Comparison of ENCODE assay signal across 22 cellular contexts in the genomic region with DNA sequence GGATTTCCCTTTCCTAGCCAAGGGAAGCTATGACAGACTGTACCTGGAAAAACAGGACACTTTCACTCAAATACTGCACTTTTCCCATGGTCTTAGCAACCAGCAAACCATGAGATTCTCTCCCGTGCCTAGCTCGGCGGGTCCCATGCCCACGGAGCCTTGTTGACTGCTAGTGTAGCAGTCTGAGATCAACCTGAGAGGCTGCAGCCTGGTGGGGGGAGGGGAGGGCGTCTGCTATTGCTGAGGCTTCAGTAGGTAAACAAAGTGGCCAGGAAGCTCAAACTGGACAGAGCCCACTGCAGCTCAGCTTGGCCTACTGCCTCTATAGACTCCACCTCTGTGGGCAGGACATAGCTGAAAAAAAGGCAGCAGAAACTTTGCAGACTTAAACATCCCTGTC.
A peak's percentile ranks its signal among the peaks of the same experiment; 100 is the strongest.
DNase-seq lines count a peak whose midpoint lies in the region; ATAC-seq and TF ChIP-seq lines count a peak whose summit lies in the region.
"Had no signal": no experiment of that assay in that cellular context is flagged by ENCODE, and none has a peak within 500 bp of the region (broad histone marks: within the 10 kb centered on the region; RNA-seq: fewer than 3 reads in every experiment).

No MANE protein-coding gene starts in this region.

- dilution Hi-C loops in IMR-90 (cut with HindIII; ENCODE audit: low sequenced_read_pairs, unreplicated experiment): no loop called here

- no peaks in the 10 kb centered on the region for H3K9me3 ChIP-seq in IMR-90 (ENCODE audit: control insufficient read depth, insufficient read depth, low read length)
- H3K9me3 ChIP-seq in hepatocyte (ENCODE audit: low read depth): no peaks in the 10 kb centered on the region

- no peak overlapping the region for H4K8ac ChIP-seq in IMR-90 (ENCODE audit: low read depth in 2 of 2, low read length in 2 of 2)

- peaks cover 50% of the 10 kb centered on the region for H3K36me3 Mint-ChIP-seq in nephron progenitor cell (ENCODE audit: low read depth)
- H3K36me3 Mint-ChIP-seq in stimulated activated naive B cell treated with anti-CD40 and anti-IgM and Interleukin-4, amounts not matched to agents 10 μg/mL and 1 μg/mL and 100 μg/mL, for 72 hours: peaks cover 56 to 57% of the 10 kb centered on the region in 2 donors

- H2BK20ac ChIP-seq in IMR-90 (ENCODE audit: low read depth, low read length): no peak overlapping the region

- no peaks in the 10 kb centered on the region for H3K9me2 ChIP-seq in hepatocyte (replicated peaks; ENCODE audit: insufficient read depth)

- H3K27ac Mint-ChIP-seq in nephron progenitor cell: no peak overlapping the region
- H3K27ac Mint-ChIP-seq in stimulated activated naive B cell treated with anti-CD40 and anti-IgM and Interleukin-4, amounts not matched to agents 10 μg/mL and 1 μg/mL and 100 μg/mL, for 72 hours: no peak overlapping the region
- H3K27ac Mint-ChIP-seq: CD4-positive, alpha-beta T cell; IgD-negative memory B cell had no signal

- H2BK5ac ChIP-seq in IMR-90 (ENCODE audit: low read depth, low read length, poor library complexity, severe bottlenecking): no peak overlapping the region

- H3K4me2 ChIP-seq in IMR-90 (ENCODE audit: low read depth, low read length) (no peak overlapping the region), hepatocyte (no peak overlapping the region)
- H3K4me2 ChIP-seq: BLaER1 treated with 17β-estradiol and CSF1 and Interleukin-3, amounts not matched to agents 10 nM and 100 nM had no signal

- TF ChIP-seq POLR2A in IMR-90 (IDR thresholded peaks at IDR 0.05; ENCODE audit: low read depth, low read length): no peak

- peak overlapping the region; percentile 59; the same call in 1 of the 2 replicates for H2AK5ac ChIP-seq in IMR-90 (ENCODE audit: low read depth, low read length)

- no peak overlapping the region for H3K56ac ChIP-seq in IMR-90 (ENCODE audit: extremely low read depth, insufficient read depth, low read length)

- H4K20me1 ChIP-seq in IMR-90 (ENCODE audit: insufficient read depth, low read length) (no peaks in the 10 kb centered on the region), hepatocyte (ENCODE audit: insufficient read depth, poor library complexity, severe bottlenecking) (no peaks in the 10 kb centered on the region)
- H4K20me1 ChIP-seq: BLaER1 treated with 17β-estradiol and CSF1 and Interleukin-3, amounts not matched to agents 10 nM and 100 nM had no signal

- DNase-seq in DMS53 (lab: John Stamatoyannopoulos, UW) (peak; percentile 72), IMR-90 (no peak), hepatocyte (ENCODE audit: low spot score) (peak; percentile 5), nephron progenitor cell (peak; percentile 2), NCI-H2107 treated with DMSO at 0.1 percent for 48 hours (lab: John Stamatoyannopoulos, UW; ENCODE audit: unreplicated experiment) (no peak)
- DNase-seq in activated T-cell treated with anti-CD3 and anti-CD28 coated beads, Interleukin-2, amount 50 U/mL, for 1 hour: no peak
- no peak for DNase-seq in stimulated activated naive B cell treated with anti-CD40 and anti-IgM and Interleukin-4, amounts not matched to agents 10 μg/mL and 1 μg/mL and 100 μg/mL, for 72 hours
- DNase-seq: CD4-positive, alpha-beta T cell; COR-L47; DMS79 treated with DMSO at 0.1 percent for 48 hours; HCEC 1CT; NCI-H1048; NCI-H1694; NCI-H2029 treated with DMSO at 0.1 percent for 48 hours; NCI-H226; NCI-H510A; NCI-H69; Right ventricle myocardium superior; RPMI8226 had no signal

- CTCF ChIA-PET in IMR-90 (lab: Yijun Ruan, JAX): no interaction called here

- TF ChIP-seq RAD21 in IMR-90 (IDR thresholded peaks at IDR 0.05; ENCODE audit: low read length): no peak

- no peaks in the 10 kb centered on the region for H3K27me3 ChIP-seq in IMR-90 (ENCODE audit: control insufficient read depth, insufficient read depth, low read length)
- no peaks in the 10 kb centered on the region for H3K27me3 ChIP-seq in hepatocyte
- H3K27me3 ChIP-seq: BLaER1 treated with 17β-estradiol and CSF1 and Interleukin-3, amounts not matched to agents 10 nM and 100 nM had no signal

- TF ChIP-seq CTCF in IMR-90 (conservative IDR thresholded peaks at IDR 0.05; ENCODE audit: low read depth, low read length) (no peak), hepatocyte (IDR thresholded peaks at IDR 0.05; ENCODE audit: poor library complexity) (no peak), nephron progenitor cell (IDR thresholded peaks at IDR 0.05) (no peak)

- no peak overlapping the region for H3K18ac ChIP-seq in IMR-90 (ENCODE audit: low read depth, low read length)

- H2AK9ac ChIP-seq in IMR-90 (replicated peaks; ENCODE audit: low read depth, low read length, poor library complexity): no peak overlapping the region

- ATAC-seq in IMR-90 (ENCODE audit: low read depth): no peak
- ATAC-seq in stimulated activated naive B cell treated with anti-CD40 and anti-IgM and Interleukin-4, amounts not matched to agents 10 μg/mL and 1 μg/mL and 100 μg/mL, for 72 hours (replicated peaks): no peak
- no peak for ATAC-seq in GM21529 (IDR thresholded peaks at IDR 0.05; ENCODE audit: unreplicated experiment)

- POLR2A ChIA-PET in IMR-90 (lab: Charles Lee; ENCODE audit: unreplicated experiment): no interaction called here

- H3K14ac ChIP-seq in IMR-90 (replicated peaks; ENCODE audit: low read depth, low read length): no peak overlapping the region

- no CpG with 5 or more reads among the region's 5 CpGs for WGBS in IMR-90 (ENCODE audit: extremely low coverage in 2 of 2, insufficient read length in 1 of 2), 2 experiments
- 86% methylated on average over 5 of the region's 5 CpGs for WGBS in hepatocyte (ENCODE audit: low lambda C conversion rate, missing lambda C conversion rate)

- peaks cover 29% of the 10 kb centered on the region for H3K9me3 Mint-ChIP-seq in nephron progenitor cell
- H3K9me3 Mint-ChIP-seq in stimulated activated naive B cell treated with anti-CD40 and anti-IgM and Interleukin-4, amounts not matched to agents 10 μg/mL and 1 μg/mL and 100 μg/mL, for 72 hours: peaks cover 0 to 2% of the 10 kb centered on the region in 2 donors

- H2BK15ac ChIP-seq in IMR-90 (ENCODE audit: low read depth, low read length): no peak overlapping the region

- H3K4ac ChIP-seq in IMR-90 (ENCODE audit: low read depth, low read length): no peak overlapping the region

- H3K4me3 Mint-ChIP-seq in nephron progenitor cell: no peak overlapping the region
- no peak overlapping the region for H3K4me3 Mint-ChIP-seq in stimulated activated naive B cell treated with anti-CD40 and anti-IgM and Interleukin-4, amounts not matched to agents 10 μg/mL and 1 μg/mL and 100 μg/mL, for 72 hours
- H3K4me3 Mint-ChIP-seq: CD4-positive, alpha-beta T cell; IgD-negative memory B cell had no signal

- no peak overlapping the region for H3K27ac ChIP-seq in IMR-90 (ENCODE audit: insufficient read depth, low read length)
- H3K27ac ChIP-seq in hepatocyte: no peak overlapping the region
- H3K27ac ChIP-seq: BLaER1 treated with 17β-estradiol and CSF1 and Interleukin-3, amounts not matched to agents 10 nM and 100 nM had no signal

- H3K4me3 ChIP-seq in IMR-90 (ENCODE audit: insufficient read depth, low read depth, low read length) (no peak overlapping the region), hepatocyte (no peak overlapping the region)
- H3K4me3 ChIP-seq: BLaER1 treated with 17β-estradiol and CSF1 and Interleukin-3, amounts not matched to agents 10 nM and 100 nM had no signal

- no peaks in the 10 kb centered on the region for H3K79me2 ChIP-seq in hepatocyte

- no peak overlapping the region for H3K9ac ChIP-seq in IMR-90 (ENCODE audit: low read depth, low read length)
- H3K9ac ChIP-seq: BLaER1 treated with 17β-estradiol and CSF1 and Interleukin-3, amounts not matched to agents 10 nM and 100 nM had no signal

- BruUV-seq in IMR-90 (replicated peaks; lab: Mats Ljungman, UMichigan): no TSS peak

- peaks cover 9% of the 10 kb centered on the region for H3K4me1 Mint-ChIP-seq in nephron progenitor cell
- H3K4me1 Mint-ChIP-seq in stimulated activated naive B cell treated with anti-CD40 and anti-IgM and Interleukin-4, amounts not matched to agents 10 μg/mL and 1 μg/mL and 100 μg/mL, for 72 hours: peaks cover 6 to 8% of the 10 kb centered on the region in 2 donors

- intact Hi-C loops in IMR-90 (cut with micrococcal nuclease): no loop called here

- no peaks in the 10 kb centered on the region for H3K4me1 ChIP-seq in IMR-90 (ENCODE audit: control insufficient read depth, insufficient read depth, low read length)
- H3K4me1 ChIP-seq in hepatocyte (ENCODE audit: insufficient read depth): no peaks in the 10 kb centered on the region
- H3K4me1 ChIP-seq: BLaER1 treated with 17β-estradiol and CSF1 and Interleukin-3, amounts not matched to agents 10 nM and 100 nM had no signal

- in situ Hi-C loops in IMR-90 (cut with MboI; ENCODE audit: low sequenced_read_pairs): no loop called here

- H3K23ac ChIP-seq in IMR-90 (ENCODE audit: low read depth, low read length): no peak overlapping the region

- H3K36me3 ChIP-seq in IMR-90 (ENCODE audit: control insufficient read depth, insufficient read depth, low read length): no peaks in the 10 kb centered on the region
- H3K36me3 ChIP-seq in hepatocyte (replicated peaks; ENCODE audit: insufficient read depth, low read depth): no peaks in the 10 kb centered on the region

- no peak overlapping the region for H4K91ac ChIP-seq in IMR-90 (ENCODE audit: insufficient read depth, low read depth, low read length)

- peaks cover 2% of the 10 kb centered on the region; the same call in 1 of the 2 replicates for H3K9me1 ChIP-seq in IMR-90 (ENCODE audit: insufficient read depth, low read length)

- no peaks in the 10 kb centered on the region for H3K27me3 Mint-ChIP-seq in nephron progenitor cell (ENCODE audit: low read depth, poor library complexity)
- H3K27me3 Mint-ChIP-seq in stimulated activated naive B cell treated with anti-CD40 and anti-IgM and Interleukin-4, amounts not matched to agents 10 μg/mL and 1 μg/mL and 100 μg/mL, for 72 hours: no peaks in the 10 kb centered on the region
- H3K27me3 Mint-ChIP-seq: CD4-positive, alpha-beta T cell; IgD-negative memory B cell had no signal

- H4K5ac ChIP-seq in IMR-90 (ENCODE audit: low read depth, low read length): no peak overlapping the region

- H2AFZ ChIP-seq in IMR-90 (replicated peaks; ENCODE audit: low read length, poor library complexity) (no peak overlapping the region), hepatocyte (no peak overlapping the region)

- no peak overlapping the region for H2BK120ac ChIP-seq in IMR-90 (ENCODE audit: low read depth, low read length)

- no peaks in the 10 kb centered on the region; a peak in 1 of 4 replicates for H3K79me1 ChIP-seq in IMR-90 (ENCODE audit: low read depth in 1 of 2, low read length in 2 of 2)

TF ChIP-seq in IMR-90, 13 proteins besides CTCF, POLR2A, EP300 and RAD21 (continues in another document):
- TF ChIP-seq CEBPB (IDR thresholded peaks at IDR 0.05; ENCODE audit: low read depth, low read length) (no peak), CHD1 (IDR thresholded peaks at IDR 0.05; ENCODE audit: low read depth, low read length) (no peak), MXI1 (IDR thresholded peaks at IDR 0.05; ENCODE audit: borderline replicate concordance, low read depth, low read length) (no peak), MAFK (IDR thresholded peaks at IDR 0.05; ENCODE audit: low read depth, low read length) (no peak)

Comparison
In these comparisons a context has a peak if more than half of its experiments do, and no peak if none do; other contexts are left out.
1. DNase-seq: peak in DMS53 (single experiment), hepatocyte (single experiment) and nephron progenitor cell (single experiment); none in IMR-90 (single experiment), activated T-cell treated with anti-CD3 and anti-CD28 coated beads, Interleukin-2, amount 50 U/mL, for 1 hour (single experiment), NCI-H2107 treated with DMSO at 0.1 percent for 48 hours (single experiment) and stimulated activated naive B cell treated with anti-CD40 and anti-IgM and Interleukin-4, amounts not matched to agents 10 μg/mL and 1 μg/mL and 100 μg/mL, for 72 hours (single experiment).